1 cellular context compared by ENCODE assay signal in genomic region chr6:22600059-22600458, GRCh38.
TF ChIP-seq lines count a peak whose summit lies in the region.

No MANE protein-coding gene starts in this region.

TF ChIP-seq in A549, 52 proteins besides CTCF, POLR2A, EP300 and RAD21 (continued from another document):
- TF ChIP-seq ESRRA (IDR thresholded peaks at IDR 0.05; ENCODE audit: borderline replicate concordance, low read length) (no peak), EHF (CRISPR knock-in tag; IDR thresholded peaks at IDR 0.05) (no peak), RARB (CRISPR knock-in tag; IDR thresholded peaks at IDR 0.05) (no peak)
TF ChIP-seq in A549: peak in this region for 0.
